Comparison of ENCODE assay signal across 12 cellular contexts in the genomic region with DNA sequence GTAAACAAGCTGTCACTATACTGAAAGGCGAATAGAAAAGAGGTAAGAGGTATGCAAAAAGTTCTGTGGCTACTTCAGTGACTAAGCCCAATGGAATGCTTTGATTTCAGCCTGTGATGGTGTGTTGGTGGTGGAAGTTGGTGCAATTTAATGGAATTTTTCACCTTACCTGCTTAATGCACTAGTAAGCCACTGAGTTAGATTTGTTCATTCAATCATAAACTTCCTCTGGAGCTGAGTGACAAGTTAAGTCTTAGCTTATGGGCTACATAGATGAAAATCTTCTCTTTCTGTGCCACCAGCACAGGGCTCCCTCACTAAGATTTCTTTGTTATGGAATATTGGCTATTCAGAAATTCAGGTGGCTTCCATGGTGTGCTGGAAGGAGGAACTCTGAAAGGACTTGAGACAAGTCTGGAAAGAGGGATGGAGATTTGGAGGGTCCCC. TPM values are rescaled to one million over a fixed set of nuclear protein-coding genes. Genes with fewer than 3 reads are reported as not detected.
DNase-seq lines count a peak whose midpoint lies in the region; ATAC-seq, FAIRE-seq and TF ChIP-seq lines count a peak whose summit lies in the region.
"Had no signal": no experiment of that assay in that cellular context is flagged by ENCODE, and none has a peak within 500 bp of the region (broad histone marks: within the 10 kb centered on the region; RNA-seq: fewer than 3 reads in every experiment).

No MANE protein-coding gene starts in this region.

- no peaks in the 10 kb centered on the region for H3K36me3 ChIP-seq in bronchial epithelial cell (ENCODE audit: control insufficient read depth, insufficient read depth, low read length)
- H3K36me3 ChIP-seq: WERI-Rb-1 had no signal

- CTCF ChIA-PET in Calu3 (lab: Charles Lee), result no interaction called here

- H3K27me3 Mint-ChIP-seq in Calu3 (ENCODE audit: unreplicated experiment) (peaks cover 48% of the 10 kb centered on the region), nephron progenitor cell (ENCODE audit: low read depth, poor library complexity) (no peaks in the 10 kb centered on the region)

- TF ChIP-seq CTCF in Calu3 (IDR thresholded peaks at IDR 0.05; ENCODE audit: unreplicated experiment) (no peak), bronchial epithelial cell (IDR thresholded peaks at IDR 0.05; ENCODE audit: insufficient read depth, low read length, severe bottlenecking) (no peak), nephron progenitor cell (IDR thresholded peaks at IDR 0.05) (no peak)

- H3K4me1 Mint-ChIP-seq in Calu3 (ENCODE audit: low read depth, unreplicated experiment) (no peaks in the 10 kb centered on the region), nephron progenitor cell (peaks cover 8% of the 10 kb centered on the region)

- H3K4me3 Mint-ChIP-seq in Calu3 (ENCODE audit: low read depth, unreplicated experiment) (no peak overlapping the region), nephron progenitor cell (no peak overlapping the region)

- no peak for ATAC-seq in GM19395 (IDR thresholded peaks at IDR 0.05; ENCODE audit: unreplicated experiment)

- peak; percentile 13 for DNase-seq in Calu3
- DNase-seq in LoVo (ENCODE audit: low spot score), result peak; percentile 53
- DNase-seq in bronchial epithelial cell (ENCODE audit: low read depth), result peak; percentile 61
- DNase-seq in iPS-NIHi11 (ENCODE audit: low spot score), result peak; percentile 46
- no peak for DNase-seq in stimulated activated CD8-positive, alpha-beta memory T cell treated with anti-CD3 and anti-CD28 coated beads, Interleukin-4, amount 100 ng/mL, for 48 hours
- no peak for DNase-seq in nephron progenitor cell
- DNase-seq in NAMALWA (ENCODE audit: low spot score), result no peak
- DNase-seq: activated naive CD4-positive, alpha-beta T cell treated with anti-CD3 and anti-CD28 coated beads, Interleukin-2, amount 50 U/mL, for 16 hours; midbrain; NCI-H2171 treated with DMSO at 0.1 percent for 48 hours; WERI-Rb-1 had no signal

- no peak for FAIRE-seq in bronchial epithelial cell (lab: Jason Lieb, UNC)

- intact Hi-C loops in Calu3 (cut with micrococcal nuclease; ENCODE audit: unreplicated experiment), result no loop called here

- no peaks in the 10 kb centered on the region for H3K27me3 ChIP-seq in bronchial epithelial cell (ENCODE audit: control insufficient read depth, insufficient read depth, low read length)

- H3K9me3 Mint-ChIP-seq in Calu3 (ENCODE audit: low read depth, unreplicated experiment), result no peaks in the 10 kb centered on the region
- peaks cover 15% of the 10 kb centered on the region for H3K9me3 Mint-ChIP-seq in nephron progenitor cell

- no TSS peak for BruUV-seq in Calu3 (replicated peaks; lab: Mats Ljungman, UMichigan)

- H3K27ac Mint-ChIP-seq in Calu3 (ENCODE audit: unreplicated experiment), result no peak overlapping the region
- H3K27ac Mint-ChIP-seq in nephron progenitor cell, result no peak overlapping the region

- H3K4me3 ChIP-seq in bronchial epithelial cell (ENCODE audit: low read depth, low read length), result no peak overlapping the region

- no peaks in the 10 kb centered on the region for H3K36me3 Mint-ChIP-seq in Calu3 (ENCODE audit: insufficient read depth, unreplicated experiment)
- H3K36me3 Mint-ChIP-seq in nephron progenitor cell (ENCODE audit: low read depth), result no peaks in the 10 kb centered on the region

RNA-seq across cellular contexts. Expression of a gene that starts 8.3 kb away (rescaled TPM):
- not detected in 2 replicates for total RNA-seq in Calu3 (2022)
- total RNA-seq in bronchial epithelial cell, result not detected in 2 replicates

Comparison
In these comparisons a context has a peak if more than half of its experiments do, and no peak if none do; other contexts are left out.
1. DNase-seq: peak in Calu3 (single experiment), LoVo (single experiment), bronchial epithelial cell (single experiment) and iPS-NIHi11 (single experiment); none in stimulated activated CD8-positive, alpha-beta memory T cell treated with anti-CD3 and anti-CD28 coated beads, Interleukin-4, amount 100 ng/mL, for 48 hours (single experiment), nephron progenitor cell (single experiment) and NAMALWA (single experiment).